ENCODE assay signal across 18 cellular contexts in the genomic region with DNA sequence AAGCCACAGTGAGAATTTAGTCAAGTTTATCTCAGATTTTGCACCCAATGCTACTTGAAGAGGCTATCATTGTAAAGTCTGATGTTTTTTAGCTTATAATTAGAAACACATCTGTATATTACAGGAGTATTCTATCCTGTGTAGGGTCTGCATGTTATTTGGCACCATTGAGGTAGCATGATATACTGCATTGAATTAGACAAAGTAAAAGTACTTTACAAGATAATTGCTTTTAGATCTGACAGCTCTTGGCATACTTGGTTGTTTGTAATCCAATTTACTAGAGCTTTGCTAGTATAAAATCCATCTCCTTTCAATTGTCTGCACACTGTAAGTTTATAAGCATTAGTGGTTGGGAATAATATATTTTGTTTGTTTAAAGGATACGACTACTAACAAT.
"Had no signal": no experiment of that assay in that cellular context is flagged by ENCODE, and none has a peak within 500 bp of the region (broad histone marks: within the 10 kb centered on the region; RNA-seq: fewer than 3 reads in every experiment).

No MANE protein-coding gene starts in this region.

- DNase-seq: activated B cell treated with CpG ODN at 0.5 μM for 24 hours; activated CD4-positive, alpha-beta memory T cell treated with anti-CD3 and anti-CD28 coated beads for 36 hours; activated CD4-positive, alpha-beta T cell treated with anti-CD3 and anti-CD28 coated beads, Interleukin-2, amount 10 ng/mL, durations not matched to agents 7 days and 5 days; activated CD8-positive, alpha-beta memory T cell treated with anti-CD3 and anti-CD28 coated beads for 24 hours; activated gamma-delta T cell; activated naive CD4-positive, alpha-beta T cell treated with anti-CD3 and anti-CD28 coated beads for 36 hours; activated T-cell treated with anti-CD3 and anti-CD28 coated beads, Interleukin-2, amount 50 U/mL, for 4 hours; amygdala; cortex of kidney; MG63; MV-4-11; NCI-H1417; NCI-H1930; Peyer's patch; SHP77; T-cell; T-helper 2 cell; T1000 had no signal

- ATAC-seq: activated T-cell treated with anti-CD3 and anti-CD28 coated beads, Interleukin-2, amount 50 U/mL, for 4 hours; T-cell had no signal
